ENCODE assay signal across 26 cellular contexts in genomic region chr6:2992330-2992979, GRCh38. TPM values are rescaled to one million over a fixed set of nuclear protein-coding genes. Genes with fewer than 3 reads are reported as not detected.
DNase-seq lines count a peak whose midpoint lies in the region; ATAC-seq and TF ChIP-seq lines count a peak whose summit lies in the region.
"Had no signal": no experiment of that assay in that cellular context is flagged by ENCODE, and none has a peak within 500 bp of the region (broad histone marks: within the 10 kb centered on the region; RNA-seq: fewer than 3 reads in every experiment).

No MANE protein-coding gene starts in this region.

- H3K56ac ChIP-seq in H9 (ENCODE audit: insufficient read length, low read depth, low read length) = no peak overlapping the region

- H3K9ac ChIP-seq in H9 (ENCODE audit: extremely low read depth, insufficient read length, low read length) (no peak overlapping the region), trophoblast cell (ENCODE audit: low read length) (no peak overlapping the region)

- no peak overlapping the region for H3K27ac ChIP-seq in CD8-positive, alpha-beta T cell (ENCODE audit: low read depth, low read length)
- H3K27ac ChIP-seq in H9 (ENCODE audit: insufficient read length, low read depth, low read length) (no peak overlapping the region), trophoblast cell (ENCODE audit: low read depth, low read length) (no peak overlapping the region)

- H3K14ac ChIP-seq in H9 (ENCODE audit: insufficient read depth, low read length) = no peak overlapping the region
- H3K14ac ChIP-seq in trophoblast cell (ENCODE audit: low read length) = no peak overlapping the region

- H2BK20ac ChIP-seq in H9 (ENCODE audit: low read depth, low read length, poor library complexity, severe bottlenecking) = no peak overlapping the region

- peak overlapping the region; percentile 69 for H2AK5ac ChIP-seq in H9 (ENCODE audit: insufficient read length, low read length)
- H2AK5ac ChIP-seq in trophoblast cell (ENCODE audit: low read length) = no peak overlapping the region

- no peaks in the 10 kb centered on the region for H3K79me2 ChIP-seq in H9 (ENCODE audit: insufficient read depth, low read length)
- peaks cover 2% of the 10 kb centered on the region for H3K79me2 ChIP-seq in trophoblast cell (ENCODE audit: control insufficient read depth, insufficient read depth, low read length, poor library complexity)

- no peak overlapping the region for H2AFZ ChIP-seq in H9 (ENCODE audit: low read length)
- no peak overlapping the region for H2AFZ ChIP-seq in trophoblast cell (ENCODE audit: insufficient read depth, low read length, poor library complexity)

- H2BK120ac ChIP-seq in H9 (ENCODE audit: low read depth, low read length, poor library complexity, severe bottlenecking) (no peak overlapping the region), trophoblast cell (ENCODE audit: insufficient read depth, low read length, poor library complexity) (no peak overlapping the region)

- no TSS peak for BruUV-seq in Calu3 (replicated peaks; lab: Mats Ljungman, UMichigan)

- H4K8ac ChIP-seq in H9 (replicated peaks; ENCODE audit: insufficient read length, low read depth, low read length) (no peak overlapping the region), trophoblast cell (ENCODE audit: low read depth, low read length) (no peak overlapping the region)

- no peak overlapping the region for H4K5ac ChIP-seq in H9 (ENCODE audit: insufficient read length, low read depth, low read length)

- H3K27me3 ChIP-seq in CD8-positive, alpha-beta T cell (ENCODE audit: insufficient read depth, low read length) = no peaks in the 10 kb centered on the region
- H3K27me3 ChIP-seq in H9 (ENCODE audit: insufficient read depth, low read length) = no peaks in the 10 kb centered on the region
- no peaks in the 10 kb centered on the region for H3K27me3 ChIP-seq in trophoblast cell (ENCODE audit: insufficient read depth, low read length)
- H3K27me3 ChIP-seq: BE2C, testis, vagina had no signal

- H3K4me2 ChIP-seq in H9 (ENCODE audit: insufficient read depth, insufficient read length, low read length) = no peak overlapping the region
- no peak overlapping the region for H3K4me2 ChIP-seq in trophoblast cell (ENCODE audit: low read length)

- peaks cover 13% of the 10 kb centered on the region for H3K23me2 ChIP-seq in H9 (ENCODE audit: insufficient read length, low read depth, low read length, poor library complexity, severe bottlenecking)

- H3K9me3 Mint-ChIP-seq in CD8-positive, alpha-beta T cell = no peaks in the 10 kb centered on the region
- no peaks in the 10 kb centered on the region; a peak in 1 of 5 replicates for H3K9me3 Mint-ChIP-seq in H9
- H3K9me3 Mint-ChIP-seq in immature natural killer cell = no peaks in the 10 kb centered on the region
- no peaks in the 10 kb centered on the region for H3K9me3 Mint-ChIP-seq in Calu3 (ENCODE audit: low read depth, unreplicated experiment)
- H3K9me3 Mint-ChIP-seq: activated CD8-positive, alpha-beta T cell treated with anti-CD3 and anti-CD28 coated beads for 36 hours; IgD-negative memory B cell; memory B cell; T-helper 2 cell treated with Interferon-gamma antibody and Interleukin-4, amounts not matched to agents 5 μg/mL and 100 μg/mL, for 36 hours had no signal

- ATAC-seq in CD8-positive, alpha-beta T cell = no peak
- ATAC-seq in HG02970 (IDR thresholded peaks at IDR 0.05; ENCODE audit: low FRiP score, unreplicated experiment) = no peak
- ATAC-seq: activated CD4-positive, alpha-beta T cell treated with anti-CD3 and anti-CD28 coated beads for 36 hours; activated CD8-positive, alpha-beta T cell treated with anti-CD3 and anti-CD28 coated beads for 36 hours; HCT116; left lobe of liver; stimulated activated naive CD8-positive, alpha-beta T cell treated with anti-CD3 and anti-CD28 coated beads, Interleukin-15, Interleukin-2, amounts not matched to agents 100 U/mL and 50 U/mL, for 24 hours had no signal

- CTCF ChIA-PET in CD8-positive, alpha-beta T cell (lab: Charles Lee) = interaction anchor here (2.8 to 6.5 kb wide), 2 partner anchors 62 to 219 kb away, joined by 6 to 81 read pairs; no protein-coding TSS in a partner anchor
- CTCF ChIA-PET in Calu3 (lab: Charles Lee) = no interaction called here

- H3K27me3 Mint-ChIP-seq in CD8-positive, alpha-beta T cell (ENCODE audit: low read depth) = no peaks in the 10 kb centered on the region
- H3K27me3 Mint-ChIP-seq in H9 (ENCODE audit: low read depth) = no peaks in the 10 kb centered on the region
- H3K27me3 Mint-ChIP-seq in immature natural killer cell (ENCODE audit: low read depth in 3 of 3) = peaks cover 3 to 15% (median 13%) of the 10 kb centered on the region in 3 donors
- H3K27me3 Mint-ChIP-seq in Calu3 (ENCODE audit: unreplicated experiment) = no peaks in the 10 kb centered on the region
- H3K27me3 Mint-ChIP-seq: activated CD4-positive, alpha-beta T cell treated with anti-CD3 and anti-CD28 coated beads for 36 hours; activated CD8-positive, alpha-beta T cell treated with anti-CD3 and anti-CD28 coated beads for 36 hours; IgD-negative memory B cell; memory B cell had no signal

- no peak overlapping the region for H4K12ac ChIP-seq in trophoblast cell (ENCODE audit: low read depth, low read length)

- WGBS in H9 (ENCODE audit: extremely low coverage, insufficient read length, low lambda C conversion rate) = no CpG with 5 or more reads among the region's 6 CpGs
- WGBS in trophoblast cell (ENCODE audit: extremely low coverage, insufficient coverage, insufficient read length) = no CpG with 5 or more reads among the region's 6 CpGs

- H3K36me3 ChIP-seq in CD8-positive, alpha-beta T cell (ENCODE audit: insufficient read depth, low read length) = no peaks in the 10 kb centered on the region
- no peaks in the 10 kb centered on the region for H3K36me3 ChIP-seq in trophoblast cell (ENCODE audit: control insufficient read depth in 1 of 2, insufficient read depth in 2 of 2, low read length in 2 of 2)
- H3K36me3 ChIP-seq: BE2C, vagina had no signal

- H2BK12ac ChIP-seq in H9 (ENCODE audit: insufficient read length, low read depth, low read length) = peak overlapping the region; percentile 15
- no peak overlapping the region for H2BK12ac ChIP-seq in trophoblast cell (ENCODE audit: low read length)

- H3K4me1 ChIP-seq in CD8-positive, alpha-beta T cell (ENCODE audit: insufficient read depth, low read length) = peaks cover 8% of the 10 kb centered on the region
- H3K4me1 ChIP-seq in H9 (ENCODE audit: insufficient read depth, low read length) = peaks cover 4% of the 10 kb centered on the region; the same call in 1 of the 2 replicates
- H3K4me1 ChIP-seq in trophoblast cell (ENCODE audit: control insufficient read depth in 1 of 2, insufficient read depth in 2 of 2, low read length in 2 of 2) = peaks cover 5 to 8% of the 10 kb centered on the region in 2 experiments

- no peak overlapping the region for H3K18ac ChIP-seq in H9 (ENCODE audit: insufficient read length, low read depth, low read length)
- no peak overlapping the region for H3K18ac ChIP-seq in trophoblast cell (ENCODE audit: low read length)

- no peak overlapping the region for H4K91ac ChIP-seq in H9 (ENCODE audit: insufficient read length, low read depth, low read length)
- H4K91ac ChIP-seq in trophoblast cell (ENCODE audit: low read depth, low read length) = peak overlapping the region; percentile 18

- H3K23ac ChIP-seq in H9 (ENCODE audit: insufficient read length, low read depth, low read length) (no peak overlapping the region), trophoblast cell (ENCODE audit: low read length) (no peak overlapping the region)

- peak overlapping the region; percentile 4 for H3K27ac Mint-ChIP-seq in CD8-positive, alpha-beta T cell
- H3K27ac Mint-ChIP-seq in H9 = no peak overlapping the region
- H3K27ac Mint-ChIP-seq in immature natural killer cell = peak overlapping the region in 5 of 6 donors; percentile 20 to 65 (median 31)
- no peak overlapping the region for H3K27ac Mint-ChIP-seq in Calu3 (ENCODE audit: unreplicated experiment)
- H3K27ac Mint-ChIP-seq: activated CD4-positive, alpha-beta T cell treated with anti-CD3 and anti-CD28 coated beads for 36 hours; activated CD8-positive, alpha-beta T cell treated with anti-CD3 and anti-CD28 coated beads for 36 hours; IgD-negative memory B cell; memory B cell; T-helper 2 cell treated with Interferon-gamma antibody and Interleukin-4, amounts not matched to agents 5 μg/mL and 100 μg/mL, for 36 hours had no signal

- no peak overlapping the region for H2BK5ac ChIP-seq in H9 (ENCODE audit: insufficient read length, low read length)
- H2BK5ac ChIP-seq in trophoblast cell (ENCODE audit: low read depth, low read length, poor library complexity) = no peak overlapping the region

- H3K4me1 Mint-ChIP-seq in CD8-positive, alpha-beta T cell (ENCODE audit: low read depth) = peaks cover 21% of the 10 kb centered on the region
- H3K4me1 Mint-ChIP-seq in H9 (peaks cover 30 to 32% of the 10 kb centered on the region in 2 experiments), immature natural killer cell (peaks cover 27 to 28% of the 10 kb centered on the region in 2 donors), Calu3 (ENCODE audit: low read depth, unreplicated experiment) (peaks cover 18% of the 10 kb centered on the region)

- POLR2A ChIA-PET in CD8-positive, alpha-beta T cell (lab: Charles Lee) = no interaction called here

- no peak for DNase-seq in CD8-positive, alpha-beta T cell
- DNase-seq in H9 = no peak
- DNase-seq in immature natural killer cell = no peak
- no peak for DNase-seq in trophoblast cell
- DNase-seq in Calu3 = no peak
- DNase-seq in foreskin fibroblast = no peak
- DNase-seq: activated CD4-positive, alpha-beta T cell treated with anti-CD3 and anti-CD28 coated beads for 36 hours; activated CD8-positive, alpha-beta T cell treated with anti-CD3 and anti-CD28 coated beads for 36 hours; BE2C; caudate nucleus; cortex of kidney; DMS53; effector memory CD4-positive, alpha-beta T cell; NCI-H1048; NCI-H82; retina; SIG-M5; stimulated activated naive CD8-positive, alpha-beta T cell treated with anti-CD3 and anti-CD28 coated beads, Interleukin-15, Interleukin-2, amounts not matched to agents 100 U/mL and 50 U/mL, for 24 hours; testis had no signal

- no peak overlapping the region for H3K4me3 Mint-ChIP-seq in CD8-positive, alpha-beta T cell
- H3K4me3 Mint-ChIP-seq in H9 (no peak overlapping the region), immature natural killer cell (peak overlapping the region in 1 of 5 donors; percentile 27), Calu3 (ENCODE audit: low read depth, unreplicated experiment) (no peak overlapping the region)
- H3K4me3 Mint-ChIP-seq: activated CD4-positive, alpha-beta T cell treated with anti-CD3 and anti-CD28 coated beads for 36 hours; activated CD8-positive, alpha-beta T cell treated with anti-CD3 and anti-CD28 coated beads for 36 hours; memory B cell; T-helper 2 cell treated with Interferon-gamma antibody and Interleukin-4, amounts not matched to agents 5 μg/mL and 100 μg/mL, for 36 hours had no signal

- H3K79me1 ChIP-seq in H9 (ENCODE audit: insufficient read depth, low read depth, low read length, poor library complexity, severe bottlenecking) (no peaks in the 10 kb centered on the region), trophoblast cell (ENCODE audit: low read length) (peaks cover 14% of the 10 kb centered on the region)

- peaks cover 21% of the 10 kb centered on the region for H3K36me3 Mint-ChIP-seq in CD8-positive, alpha-beta T cell
- H3K36me3 Mint-ChIP-seq in H9 (ENCODE audit: insufficient read depth in 1 of 3, low read depth in 3 of 3) (peaks cover 0 to 5% (median 0%) of the 10 kb centered on the region in 3 experiments; a peak in 2 of 7 replicates), immature natural killer cell (peaks cover 0 to 3% (median 0%) of the 10 kb centered on the region in 3 donors), Calu3 (ENCODE audit: insufficient read depth, unreplicated experiment) (peaks cover 34% of the 10 kb centered on the region)
- H3K36me3 Mint-ChIP-seq: IgD-negative memory B cell, memory B cell had no signal

- intact Hi-C loops in CD8-positive, alpha-beta T cell (cut with DNase I, micrococcal nuclease) = loop anchor here in 1 of 2 experiments (10.0 kb wide), 1 partner anchor 742 kb away; no protein-coding TSS in a partner anchor
- intact Hi-C loops in Calu3 (cut with micrococcal nuclease; ENCODE audit: unreplicated experiment) = no loop called here

- no peak for TF ChIP-seq CTCF in CD8-positive, alpha-beta T cell (IDR thresholded peaks at IDR 0.05)
- TF ChIP-seq CTCF in H9 (conservative IDR thresholded peaks at IDR 0.05) (no peak), Calu3 (IDR thresholded peaks at IDR 0.05; ENCODE audit: unreplicated experiment) (no peak), foreskin fibroblast (IDR thresholded peaks at IDR 0.05; ENCODE audit: low read depth, low read length) (no peak)

- H3K4ac ChIP-seq in H9 (ENCODE audit: low read depth, low read length) = no peak overlapping the region
- no peak overlapping the region for H3K4ac ChIP-seq in trophoblast cell (ENCODE audit: low read depth, low read length)

- H3T11ph ChIP-seq in H9 (ENCODE audit: low read length) = no peak overlapping the region

- H4K20me1 ChIP-seq in H9 (ENCODE audit: control insufficient read depth, insufficient read depth, insufficient read length) = no peaks in the 10 kb centered on the region

- H3K4me3 ChIP-seq in CD8-positive, alpha-beta T cell (ENCODE audit: low read depth, low read length) = no peak overlapping the region
- H3K4me3 ChIP-seq in trophoblast cell (ENCODE audit: low read depth, low read length) = no peak overlapping the region
- H3K4me3 ChIP-seq in foreskin fibroblast (ENCODE audit: low read depth in 1 of 2, low read length in 2 of 2) = no peak overlapping the region
- H3K4me3 ChIP-seq: testis, vagina had no signal

- no peaks in the 10 kb centered on the region for H3K9me3 ChIP-seq in CD8-positive, alpha-beta T cell (ENCODE audit: low read length)
- H3K9me3 ChIP-seq in H9 (ENCODE audit: control insufficient read depth, low read depth, low read length) (no peaks in the 10 kb centered on the region), trophoblast cell (ENCODE audit: insufficient read depth, low read depth, low read length) (no peaks in the 10 kb centered on the region)
- H3K9me3 ChIP-seq: BE2C, testis, vagina had no signal

- no peak overlapping the region for H2BK15ac ChIP-seq in H9 (ENCODE audit: low read depth, low read length)

RNA-seq across cellular contexts. Expression of gene NQO2, which starts 7.2 kb away (rescaled TPM):
- 1 to 10 TPM; 3.8 to 5.5 TPM for total RNA-seq in CD8-positive, alpha-beta T cell
- total RNA-seq in H9 (2021) (105 and 106 TPM in 2 replicates), Calu3 (2022) (11.5 and 12.0 TPM in 2 replicates)
- polyA plus RNA-seq in immature natural killer cell = 10 to 100 TPM; 55.5 to 74.7 (median 67.9) TPM
- 21.9 and 22.8 TPM in 2 replicates for polyA plus RNA-seq in trophoblast cell (2013)

RNA-seq across cellular contexts. Expression of gene SERPINB6, which starts 21.1 kb away (rescaled TPM):
- total RNA-seq in CD8-positive, alpha-beta T cell = 10 to 100 TPM; 41.7 to 45.6 TPM
- 39.0 and 40.6 TPM in 2 replicates for total RNA-seq in H9 (2021)
- 100 to 1,000 TPM; 196 to 243 (median 199) TPM for polyA plus RNA-seq in immature natural killer cell
- 72.6 and 74.8 TPM in 2 replicates for polyA plus RNA-seq in trophoblast cell (2013)
- total RNA-seq in Calu3 (2022) = 53.1 and 60.9 TPM in 2 replicates

Comparison
In these comparisons a context has a peak if more than half of its experiments do, and no peak if none do; other contexts are left out.
1. H3K27ac Mint-ChIP-seq: peak in CD8-positive, alpha-beta T cell (single experiment) and immature natural killer cell (5 of 6); none in H9 (0 of 3) and Calu3 (single experiment).